ENCODE assay signal across 10 cellular contexts in the genomic region with DNA sequence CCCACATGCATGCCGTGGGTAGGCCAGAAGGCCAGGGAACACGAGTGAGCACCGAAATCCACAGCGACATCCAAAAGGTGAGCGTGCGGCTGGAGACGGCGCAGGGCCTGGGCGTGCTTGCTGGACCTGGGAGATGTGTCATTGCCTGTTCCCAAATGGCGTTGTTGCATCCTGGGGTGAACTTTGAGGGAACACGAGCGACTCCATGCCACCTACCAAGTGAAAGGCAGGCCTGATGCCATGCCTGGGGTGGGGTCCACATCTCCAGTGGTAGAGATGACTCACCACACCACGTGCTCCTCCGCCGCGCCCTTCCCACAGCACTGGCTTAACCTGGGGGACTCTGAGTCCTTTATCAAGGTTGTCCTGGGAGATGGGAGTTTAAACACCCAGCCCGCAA. TPM values are rescaled to one million over a fixed set of nuclear protein-coding genes. Genes with fewer than 3 reads are reported as not detected.
"Had no signal": no experiment of that assay in that cellular context is flagged by ENCODE, and none has a peak within 500 bp of the region (broad histone marks: within the 10 kb centered on the region; RNA-seq: fewer than 3 reads in every experiment).

No MANE protein-coding gene starts in this region.

- H3K4me3 ChIP-seq: GM23248, HAP-1 had no signal

- H3K9me3 ChIP-seq: HAP-1 had no signal

- H3K4me1 ChIP-seq: HAP-1 had no signal

- ATAC-seq: HCT116, HepG2 had no signal

- H3K27ac ChIP-seq: GM23248, HL-60 had no signal

- H2AFZ ChIP-seq: GM23248 had no signal

- H3K9ac ChIP-seq: GM23248 had no signal

- FAIRE-seq: HepG2 had no signal

- DNase-seq: GM23248, GOT3, H7, HFFc6 had no signal

- H3K36me3 ChIP-seq: HAP-1 had no signal

RNA-seq across cellular contexts. Expression of a gene that starts 24.7 kb away (rescaled TPM):
- total RNA-seq: GM23248, HepG2, HFFc6, HT1080 had no signal
- polyA plus RNA-seq: GM23248, HepG2, IgD-negative memory B cell had no signal
